1 cellular context compared by ENCODE assay signal in genomic region chr5:102889033-102889432, GRCh38.
TF ChIP-seq lines count a peak whose summit lies in the region.

No MANE protein-coding gene starts in this region.

TF ChIP-seq in GM23338, 12 proteins besides CTCF, POLR2A, EP300 and RAD21 (continued from another document):
- TF ChIP-seq REST (IDR thresholded peaks at IDR 0.05; ENCODE audit: unreplicated experiment) (no peak), EZH2 (IDR thresholded peaks at IDR 0.05; ENCODE audit: low read depth, unreplicated experiment) (no peak), POLR2AphosphoS5 (IDR thresholded peaks at IDR 0.05; ENCODE audit: low read depth) (no peak), STAT1 (IDR thresholded peaks at IDR 0.05; ENCODE audit: unreplicated experiment) (no peak), CREB1 (CRISPR knock-in tag; IDR thresholded peaks at IDR 0.05; ENCODE audit: low read depth) (no peak), NANOG (IDR thresholded peaks at IDR 0.05; ENCODE audit: borderline replicate concordance) (no peak), ZNF462 (CRISPR knock-in tag; IDR thresholded peaks at IDR 0.05) (no peak), EZH2phosphoT487 (IDR thresholded peaks at IDR 0.05; ENCODE audit: unreplicated experiment) (no peak), ZNF114 (CRISPR knock-in tag; IDR thresholded peaks at IDR 0.05) (no peak)
TF ChIP-seq in GM23338: peak in this region for 0.
